Comparison of ENCODE assay signal across 10 cellular contexts in the genomic region with DNA sequence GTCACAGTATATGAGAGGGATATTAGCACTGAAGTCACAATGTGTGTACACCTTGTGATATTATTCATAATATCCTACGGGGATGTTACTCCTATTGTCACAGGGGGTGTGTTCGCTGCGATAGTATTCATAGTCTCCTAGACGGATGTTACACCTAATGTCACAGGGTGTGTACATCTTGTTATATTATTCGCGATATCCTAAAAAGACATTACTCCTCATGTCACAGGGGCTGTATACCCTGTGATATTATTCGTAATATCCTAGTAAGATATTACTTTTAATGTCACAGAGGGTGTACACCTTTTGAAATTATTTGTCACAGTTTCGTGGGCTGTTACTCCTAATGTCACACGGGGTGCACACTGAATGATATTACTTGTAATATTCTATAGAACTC. TPM values are rescaled to one million over a fixed set of nuclear protein-coding genes. Genes with fewer than 3 reads are reported as not detected.
"Had no signal": no experiment of that assay in that cellular context is flagged by ENCODE, and none has a peak within 500 bp of the region (broad histone marks: within the 10 kb centered on the region; RNA-seq: fewer than 3 reads in every experiment).

No MANE protein-coding gene starts in this region.

RNA-seq across cellular contexts. Expression of a gene that starts 25.8 kb away (rescaled TPM):
- total RNA-seq: PC-3, PC-9, Peyer's patch, Right ventricle myocardium inferior, Right ventricle myocardium superior, RPMI7951, SJCRH30, SJSA1, SK-MEL-5 had no signal
- polyA plus RNA-seq: SK-N-SH had no signal
